Comparison of ENCODE assay signal across 9 cellular contexts in genomic region chr17:41614767-41615166, GRCh38. TPM values are rescaled to one million over a fixed set of nuclear protein-coding genes. Genes with fewer than 3 reads are reported as not detected.
"Had no signal": no experiment of that assay in that cellular context is flagged by ENCODE, and none has a peak within 500 bp of the region (broad histone marks: within the 10 kb centered on the region; RNA-seq: fewer than 3 reads in every experiment).

No MANE protein-coding gene starts in this region.

RNA-seq across cellular contexts. Expression of gene KRT16, which starts 2.2 kb away (rescaled TPM):
- total RNA-seq: activated B cell treated with CpG ODN at 0.5 μM for 24 hours; activated CD4-positive, alpha-beta memory T cell treated with anti-CD3 and anti-CD28 coated beads for 36 hours; activated T-cell treated with anti-CD3 and anti-CD28 coated beads, Interleukin-2, amount 50 U/mL, for 4 hours; activated T-helper 1 cell treated with anti-CD3 and anti-CD28 coated beads, Interleukin-12 subunit alpha, Interleukin-12 subunit beta, Interleukin-2, Interleukin-4 antibody, amounts not matched to agents 30 ng/mL and 10 ng/mL and 1 ng/mL, durations not matched to agents 14 hours and 24 hours and 36 hours; cerebellum; IMR-90; K562 had no signal
- polyA plus RNA-seq: IMR-90 had no signal

RNA-seq across cellular contexts. Expression of gene KRT17, which starts 9.6 kb away (rescaled TPM):
- total RNA-seq: activated B cell treated with CpG ODN at 0.5 μM for 24 hours; activated CD4-positive, alpha-beta memory T cell treated with anti-CD3 and anti-CD28 coated beads for 36 hours; activated T-cell treated with anti-CD3 and anti-CD28 coated beads, Interleukin-2, amount 50 U/mL, for 4 hours; activated T-helper 1 cell treated with anti-CD3 and anti-CD28 coated beads, Interleukin-12 subunit alpha, Interleukin-12 subunit beta, Interleukin-2, Interleukin-4 antibody, amounts not matched to agents 30 ng/mL and 10 ng/mL and 1 ng/mL, durations not matched to agents 14 hours and 24 hours and 36 hours had no signal

RNA-seq across cellular contexts. Expression of gene KRT14, which starts 28.1 kb away (rescaled TPM):
- total RNA-seq: activated B cell treated with CpG ODN at 0.5 μM for 24 hours; activated CD4-positive, alpha-beta memory T cell treated with anti-CD3 and anti-CD28 coated beads for 36 hours; activated T-cell treated with anti-CD3 and anti-CD28 coated beads, Interleukin-2, amount 50 U/mL, for 4 hours; activated T-helper 1 cell treated with anti-CD3 and anti-CD28 coated beads, Interleukin-12 subunit alpha, Interleukin-12 subunit beta, Interleukin-2, Interleukin-4 antibody, amounts not matched to agents 30 ng/mL and 10 ng/mL and 1 ng/mL, durations not matched to agents 14 hours and 24 hours and 36 hours; cerebellum; IMR-90; K562; RPMI7951; SJCRH30 had no signal
- polyA plus RNA-seq: IMR-90 had no signal

RNA-seq across cellular contexts. Expression of gene KRT9, which starts 42.9 kb away (rescaled TPM):
- total RNA-seq: activated B cell treated with CpG ODN at 0.5 μM for 24 hours; activated CD4-positive, alpha-beta memory T cell treated with anti-CD3 and anti-CD28 coated beads for 36 hours; activated T-cell treated with anti-CD3 and anti-CD28 coated beads, Interleukin-2, amount 50 U/mL, for 4 hours; activated T-helper 1 cell treated with anti-CD3 and anti-CD28 coated beads, Interleukin-12 subunit alpha, Interleukin-12 subunit beta, Interleukin-2, Interleukin-4 antibody, amounts not matched to agents 30 ng/mL and 10 ng/mL and 1 ng/mL, durations not matched to agents 14 hours and 24 hours and 36 hours; cerebellum; IMR-90; K562; RPMI7951; SJCRH30 had no signal
- polyA plus RNA-seq: IMR-90 had no signal
